ENCODE assay signal across 24 cellular contexts in the genomic region with DNA sequence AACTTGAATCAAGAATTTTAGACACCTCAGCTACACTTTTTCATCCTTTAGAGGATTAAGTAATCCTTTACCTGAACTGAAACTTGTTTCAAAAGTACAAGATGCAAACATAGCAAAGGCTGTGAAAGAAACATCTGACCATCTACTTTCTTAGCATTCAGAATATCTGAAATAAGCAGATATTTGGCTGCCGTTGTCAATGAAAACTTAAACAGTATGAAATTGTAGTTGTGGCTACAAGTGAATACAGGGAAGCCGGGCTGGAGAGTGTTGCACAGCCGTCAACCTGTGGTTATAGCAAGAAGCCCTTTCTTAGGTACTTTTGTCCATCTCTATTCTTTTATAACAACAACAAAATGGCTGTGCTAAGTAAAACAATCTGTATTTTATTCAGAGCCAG. TPM values are rescaled to one million over a fixed set of nuclear protein-coding genes. Genes with fewer than 3 reads are reported as not detected.
DNase-seq lines count a peak whose midpoint lies in the region; ATAC-seq, FAIRE-seq and TF ChIP-seq lines count a peak whose summit lies in the region.
"Had no signal": no experiment of that assay in that cellular context is flagged by ENCODE, and none has a peak within 500 bp of the region (broad histone marks: within the 10 kb centered on the region; RNA-seq: fewer than 3 reads in every experiment).

No MANE protein-coding gene starts in this region.

- peaks cover 0 to 5% (median 0%) of the 10 kb centered on the region in 3 donors for H3K27me3 Mint-ChIP-seq in immature natural killer cell (ENCODE audit: low read depth in 3 of 3)
- no peaks in the 10 kb centered on the region for H3K27me3 Mint-ChIP-seq in activated CD8-positive, alpha-beta T cell treated with anti-CD3 and anti-CD28 coated beads for 36 hours

- peaks cover 67 to 89% of the 10 kb centered on the region in 2 donors for H3K4me1 Mint-ChIP-seq in immature natural killer cell
- peaks cover 27% of the 10 kb centered on the region for H3K4me1 Mint-ChIP-seq in activated CD8-positive, alpha-beta T cell treated with anti-CD3 and anti-CD28 coated beads for 36 hours (ENCODE audit: low read depth)

- H3K27me3 ChIP-seq in OCI-LY1 (ENCODE audit: insufficient read depth, low read length) = no peaks in the 10 kb centered on the region

- no peak for FAIRE-seq in HTR-8/SVneo (lab: Jason Lieb, UNC)
- FAIRE-seq: GM18507, H54 had no signal

- no peak for ATAC-seq in HG02610 (IDR thresholded peaks at IDR 0.05; ENCODE audit: unreplicated experiment)
- ATAC-seq in activated CD8-positive, alpha-beta T cell treated with anti-CD3 and anti-CD28 coated beads for 36 hours = no peak

- peak overlapping the region; percentile 32; the same call in 1 of the 2 replicates for H3K4me2 ChIP-seq in OCI-LY1 (ENCODE audit: low read length)

- peak overlapping the region; percentile 16 for H3K27ac ChIP-seq in OCI-LY1 (ENCODE audit: low read depth, low read length, poor library complexity, severe bottlenecking)
- H3K27ac ChIP-seq: 22Rv1, RWPE1 had no signal

- peak overlapping the region in 5 of 6 donors; percentile 68 to 82 (median 75) for H3K27ac Mint-ChIP-seq in immature natural killer cell
- H3K27ac Mint-ChIP-seq in activated CD8-positive, alpha-beta T cell treated with anti-CD3 and anti-CD28 coated beads for 36 hours = no peak overlapping the region

- H3K9me3 Mint-ChIP-seq in immature natural killer cell = no peaks in the 10 kb centered on the region
- no peaks in the 10 kb centered on the region for H3K9me3 Mint-ChIP-seq in activated CD8-positive, alpha-beta T cell treated with anti-CD3 and anti-CD28 coated beads for 36 hours

- no peaks in the 10 kb centered on the region for H3K36me3 Mint-ChIP-seq in immature natural killer cell
- no peaks in the 10 kb centered on the region for H3K36me3 Mint-ChIP-seq in activated CD8-positive, alpha-beta T cell treated with anti-CD3 and anti-CD28 coated beads for 36 hours (ENCODE audit: low read depth)

- H3K79me2 ChIP-seq in OCI-LY1 (ENCODE audit: insufficient read depth, low read length) = no peaks in the 10 kb centered on the region

- peak overlapping the region in 3 of 5 donors; percentile 19 to 34 (median 21) for H3K4me3 Mint-ChIP-seq in immature natural killer cell
- no peak overlapping the region for H3K4me3 Mint-ChIP-seq in activated CD8-positive, alpha-beta T cell treated with anti-CD3 and anti-CD28 coated beads for 36 hours

- H3K4me1 ChIP-seq in OCI-LY1 (ENCODE audit: insufficient read depth, low read length, severe bottlenecking) = peaks cover 23% of the 10 kb centered on the region

- no peak overlapping the region; the same call in 1 of the 2 replicates for H3K9ac ChIP-seq in OCI-LY1 (ENCODE audit: low read length)

- intact Hi-C loops in activated CD8-positive, alpha-beta T cell treated with anti-CD3 and anti-CD28 coated beads for 36 hours (cut with micrococcal nuclease) = loop anchor here (5.0 kb wide), 3 partner anchors 79 to 179 kb away; partner anchors contain the start of genes GORASP1 and TTC21A

- no peak for TF ChIP-seq CTCF in OCI-LY1 (IDR thresholded peaks at IDR 0.05; ENCODE audit: low read length)
- TF ChIP-seq CTCF in activated CD8-positive, alpha-beta T cell treated with anti-CD3 and anti-CD28 coated beads for 36 hours (IDR thresholded peaks at IDR 0.05) = no peak

- POLR2A ChIA-PET in activated CD8-positive, alpha-beta T cell treated with anti-CD3 and anti-CD28 coated beads for 36 hours (lab: Charles Lee) = no interaction called here

- no peaks in the 10 kb centered on the region for H3F3A ChIP-seq in OCI-LY1 (ENCODE audit: insufficient read depth, low read length)

- no peaks in the 10 kb centered on the region for H3K9me2 ChIP-seq in OCI-LY1 (ENCODE audit: low read depth, low read length)

- CTCF ChIA-PET in activated CD8-positive, alpha-beta T cell treated with anti-CD3 and anti-CD28 coated beads for 36 hours (lab: Charles Lee) = interaction anchor here (1.2 to 17.3 kb wide), 7 partner anchors 9 to 206 kb away, joined by 3 to 754 read pairs (median 78); partner anchors contain the start of genes CX3CR1, GORASP1, TTC21A and XIRP1

- no peak overlapping the region for H3K4me3 ChIP-seq in OCI-LY1 (ENCODE audit: low read depth, low read length, poor library complexity, severe bottlenecking)

- no peaks in the 10 kb centered on the region for H3K9me3 ChIP-seq in OCI-LY1 (ENCODE audit: low read length)

- H3K36me3 ChIP-seq in OCI-LY1 (ENCODE audit: insufficient read depth, low read length) = no peaks in the 10 kb centered on the region

- DNase-seq in DMS53 (lab: John Stamatoyannopoulos, UW) = peak; percentile 28
- no peak for DNase-seq in DMS53 treated with DMSO at 0.1 percent for 48 hours (lab: John Stamatoyannopoulos, UW; ENCODE audit: unreplicated experiment)
- no peak for DNase-seq in immature natural killer cell
- DNase-seq in HTR-8/SVneo (ENCODE audit: insufficient read length, low spot score) = no peak
- DNase-seq in activated CD8-positive, alpha-beta T cell treated with anti-CD3 and anti-CD28 coated beads for 36 hours = no peak
- DNase-seq: Calu3, DMS153, KBM-7, NCI-H1092, NCI-H1417 treated with DMSO at 0.1 percent for 48 hours, NCI-H1694 treated with DMSO at 0.1 percent for 48 hours, NCI-H2081, NCI-H226, NCI-H510A had no signal

- H2AFZ ChIP-seq in OCI-LY1 (ENCODE audit: low read length) = no peak overlapping the region

- H4K20me1 ChIP-seq in OCI-LY1 (ENCODE audit: insufficient read depth, low read length) = no peaks in the 10 kb centered on the region

RNA-seq across cellular contexts. Expression of gene CX3CR1, which starts 6.9 kb away (rescaled TPM):
- polyA plus RNA-seq in immature natural killer cell = 1,000 to 10,000 TPM in 1 of 3 donors, 100 to 1,000 TPM in 2; 338 to 1,281 (median 522) TPM
- total RNA-seq in activated CD8-positive, alpha-beta T cell treated with anti-CD3 and anti-CD28 coated beads for 36 hours = under 1 TPM; 0.34 to 0.88 TPM
- total RNA-seq: Calu3, Daoy, G401, HT1080 had no signal

RNA-seq across cellular contexts. Expression of gene CCR8, which starts 42.7 kb away (rescaled TPM):
- polyA plus RNA-seq in immature natural killer cell = 1 to 10 TPM in 2 of 3 donors, not detected in 1; 1.1 TPM
- total RNA-seq in activated CD8-positive, alpha-beta T cell treated with anti-CD3 and anti-CD28 coated beads for 36 hours = under 1 TPM; 0.34 to 0.56 TPM
- total RNA-seq: Calu3, Daoy, G401, HT1080 had no signal
- polyA plus RNA-seq: BJ had no signal
